In genomic region chr19:19170053-19170945, GRCh38 we compare ENCODE assay signal across 1 cellular context.
TF ChIP-seq lines count a peak whose summit lies in the region.

Gene MEF2B, minus strand, starts transcription at chr19:19170263. Its CDS starts 19,528 bp downstream, at chr19:19150735.

TF ChIP-seq in H1, 55 proteins besides CTCF, POLR2A, EP300 and RAD21 (continued from another document):
- no peak for TF ChIP-seq SP4 (IDR thresholded peaks at IDR 0.05; ENCODE audit: low read length)
- TF ChIP-seq RFX5 (IDR thresholded peaks at IDR 0.05; ENCODE audit: borderline replicate concordance, low read depth, low read length), result no peak
- peak; percentile 21; the same call in 1 of the 2 replicates for TF ChIP-seq CREB1 (IDR thresholded peaks at IDR 0.05)
- no peak for TF ChIP-seq BACH1 (IDR thresholded peaks at IDR 0.05; ENCODE audit: low read length)
- no peak for TF ChIP-seq EGR1 (IDR thresholded peaks at IDR 0.05; ENCODE audit: borderline replicate concordance, low read depth, low read length)
- TF ChIP-seq HDAC6 (IDR thresholded peaks at IDR 0.05; ENCODE audit: low read depth, low read length), result no peak
- no peak for TF ChIP-seq ZNF274 (IDR thresholded peaks at IDR 0.05; ENCODE audit: borderline replicate concordance, extremely low read depth, low read length)
- TF ChIP-seq YY1 (IDR thresholded peaks at IDR 0.05; ENCODE audit: low read depth, low read length), result 0 out of 2 replicates have a peak, but pooled peaks have one; percentile 12
- TF ChIP-seq CHD1 (IDR thresholded peaks at IDR 0.05; ENCODE audit: low read depth, low read length), result no peak
- no peak for TF ChIP-seq KDM1A (IDR thresholded peaks at IDR 0.05; ENCODE audit: borderline replicate concordance, low read length)
